In genomic region chr1:41741244-41741643, GRCh38 we compare ENCODE assay signal across 16 cellular contexts.
DNase-seq lines count a peak whose midpoint lies in the region; ATAC-seq, FAIRE-seq and TF ChIP-seq lines count a peak whose summit lies in the region.
"Had no signal": no experiment of that assay in that cellular context is flagged by ENCODE, and none has a peak within 500 bp of the region (broad histone marks: within the 10 kb centered on the region; RNA-seq: fewer than 3 reads in every experiment).

No MANE protein-coding gene starts in this region.

- ATAC-seq in activated CD4-positive, alpha-beta T cell treated with anti-CD3 and anti-CD28 coated beads for 36 hours = peak; percentile 39
- no peak for ATAC-seq in stimulated activated memory B cell treated with anti-CD40 and anti-IgM and Interleukin-4, amounts not matched to agents 10 μg/mL and 1 μg/mL and 100 μg/mL, for 72 hours
- ATAC-seq in pancreas = no peak
- no peak for ATAC-seq in HG03469 (IDR thresholded peaks at IDR 0.05; ENCODE audit: unreplicated experiment)
- ATAC-seq: A549, foreskin keratinocyte had no signal

- H3K4me1 Mint-ChIP-seq in activated CD4-positive, alpha-beta T cell treated with anti-CD3 and anti-CD28 coated beads for 36 hours = peaks cover 93% of the 10 kb centered on the region
- peaks cover 61 to 76% of the 10 kb centered on the region in 2 donors for H3K4me1 Mint-ChIP-seq in immature natural killer cell
- peaks cover 84% of the 10 kb centered on the region for H3K4me1 Mint-ChIP-seq in stimulated activated memory B cell treated with anti-CD40 and anti-IgM and Interleukin-4, amounts not matched to agents 10 μg/mL and 1 μg/mL and 100 μg/mL, for 72 hours

- H3K4me3 ChIP-seq in pancreas = no peak overlapping the region
- H3K4me3 ChIP-seq: A549, right lobe of liver, vagina had no signal

- H3K27ac Mint-ChIP-seq in activated CD4-positive, alpha-beta T cell treated with anti-CD3 and anti-CD28 coated beads for 36 hours = peak overlapping the region; percentile 91
- peak overlapping the region; percentile 81 to 93 (median 86) for H3K27ac Mint-ChIP-seq in immature natural killer cell
- H3K27ac Mint-ChIP-seq in stimulated activated memory B cell treated with anti-CD40 and anti-IgM and Interleukin-4, amounts not matched to agents 10 μg/mL and 1 μg/mL and 100 μg/mL, for 72 hours = peak overlapping the region; percentile 78

- peaks cover 4% of the 10 kb centered on the region for H3K36me3 Mint-ChIP-seq in activated CD4-positive, alpha-beta T cell treated with anti-CD3 and anti-CD28 coated beads for 36 hours (ENCODE audit: low read depth)
- H3K36me3 Mint-ChIP-seq in immature natural killer cell = no peaks in the 10 kb centered on the region
- no peaks in the 10 kb centered on the region for H3K36me3 Mint-ChIP-seq in stimulated activated memory B cell treated with anti-CD40 and anti-IgM and Interleukin-4, amounts not matched to agents 10 μg/mL and 1 μg/mL and 100 μg/mL, for 72 hours

- no peak overlapping the region for H3K27ac ChIP-seq in pancreas
- H3K27ac ChIP-seq: A549, foreskin keratinocyte, right lobe of liver, vagina had no signal

- H3K27me3 Mint-ChIP-seq in activated CD4-positive, alpha-beta T cell treated with anti-CD3 and anti-CD28 coated beads for 36 hours = no peaks in the 10 kb centered on the region
- peaks cover 0 to 4% (median 4%) of the 10 kb centered on the region in 3 donors for H3K27me3 Mint-ChIP-seq in immature natural killer cell (ENCODE audit: low read depth in 3 of 3)
- no peaks in the 10 kb centered on the region for H3K27me3 Mint-ChIP-seq in stimulated activated memory B cell treated with anti-CD40 and anti-IgM and Interleukin-4, amounts not matched to agents 10 μg/mL and 1 μg/mL and 100 μg/mL, for 72 hours

- H3K4me1 ChIP-seq in pancreas = no peaks in the 10 kb centered on the region
- H3K4me1 ChIP-seq: A549 had no signal

- no peak for TF ChIP-seq CTCF in pancreas (IDR thresholded peaks at IDR 0.05)

- H3K9me3 Mint-ChIP-seq in activated CD4-positive, alpha-beta T cell treated with anti-CD3 and anti-CD28 coated beads for 36 hours (ENCODE audit: low read depth) = no peaks in the 10 kb centered on the region
- H3K9me3 Mint-ChIP-seq in immature natural killer cell = no peaks in the 10 kb centered on the region
- H3K9me3 Mint-ChIP-seq in stimulated activated memory B cell treated with anti-CD40 and anti-IgM and Interleukin-4, amounts not matched to agents 10 μg/mL and 1 μg/mL and 100 μg/mL, for 72 hours = no peaks in the 10 kb centered on the region

- 85 to 89% methylated on average over 7 of the region's 7 CpGs for WGBS in pancreas, 2 donors

- FAIRE-seq in pancreas (lab: Jason Lieb, UNC) = no peak
- FAIRE-seq: A549 had no signal

- CTCF ChIA-PET in activated CD4-positive, alpha-beta T cell treated with anti-CD3 and anti-CD28 coated beads for 36 hours (lab: Charles Lee) = interaction anchor here (1.2 to 1.5 kb wide), 2 partner anchors 14 to 150 kb away, joined by 4 to 5 read pairs; no protein-coding TSS in a partner anchor

- H3K4me3 Mint-ChIP-seq in activated CD4-positive, alpha-beta T cell treated with anti-CD3 and anti-CD28 coated beads for 36 hours = no peak overlapping the region
- H3K4me3 Mint-ChIP-seq in immature natural killer cell = peak overlapping the region in 3 of 5 donors; percentile 48 to 80 (median 60)
- H3K4me3 Mint-ChIP-seq in stimulated activated memory B cell treated with anti-CD40 and anti-IgM and Interleukin-4, amounts not matched to agents 10 μg/mL and 1 μg/mL and 100 μg/mL, for 72 hours = no peak overlapping the region

- no peaks in the 10 kb centered on the region for H3K27me3 ChIP-seq in pancreas
- H3K27me3 ChIP-seq: right lobe of liver, vagina had no signal

- no peaks in the 10 kb centered on the region for H3K36me3 ChIP-seq in pancreas
- H3K36me3 ChIP-seq: right lobe of liver, vagina had no signal

- H3K9me3 ChIP-seq in pancreas = no peaks in the 10 kb centered on the region
- H3K9me3 ChIP-seq: A549, right lobe of liver, vagina had no signal

- POLR2A ChIA-PET in activated CD4-positive, alpha-beta T cell treated with anti-CD3 and anti-CD28 coated beads for 36 hours (lab: Charles Lee) = interaction anchor here (0.7 to 0.8 kb wide), 2 partner anchors 46 to 101 kb away, joined by 3 read pairs; no protein-coding TSS in a partner anchor

- peak; percentile 79 for DNase-seq in activated CD4-positive, alpha-beta T cell treated with anti-CD3 and anti-CD28 coated beads for 36 hours
- DNase-seq in activated CD4-positive, alpha-beta T cell treated with anti-CD3 and anti-CD28 coated beads, Interleukin-2, amount 50 U/mL, for 1 hour = no peak
- peak; percentile 78 for DNase-seq in activated CD8-positive, alpha-beta memory T cell treated with anti-CD3 and anti-CD28 coated beads, Interleukin-2, amount 50 U/mL, for 48 hours
- DNase-seq in immature natural killer cell (no peak), pancreas (no peak), AG08396 (ENCODE audit: low spot score) (no peak)
- DNase-seq: anterior cingulate cortex, DMS79 treated with DMSO at 0.1 percent for 48 hours, HCEC 1CT, NCI-H1105 treated with DMSO at 0.1 percent for 48 hours, right lobe of liver had no signal

- intact Hi-C loops in activated CD4-positive, alpha-beta T cell treated with anti-CD3 and anti-CD28 coated beads for 36 hours (cut with DNase I, micrococcal nuclease) = loop anchor here in 1 of 2 experiments (1.0 kb wide), 2 partner anchors 10 to 42 kb away; no protein-coding TSS in a partner anchor
- intact Hi-C loops in pancreas (cut with DNase I) = no loop called here

Comparison
In these comparisons a context has a peak if more than half of its experiments do, and no peak if none do; other contexts are left out.
1. DNase-seq: peak in activated CD4-positive, alpha-beta T cell treated with anti-CD3 and anti-CD28 coated beads for 36 hours (single experiment) and activated CD8-positive, alpha-beta memory T cell treated with anti-CD3 and anti-CD28 coated beads, Interleukin-2, amount 50 U/mL, for 48 hours (single experiment); none in activated CD4-positive, alpha-beta T cell treated with anti-CD3 and anti-CD28 coated beads, Interleukin-2, amount 50 U/mL, for 1 hour (single experiment), immature natural killer cell (0 of 3), pancreas (0 of 6) and AG08396 (single experiment).
2. H3K4me3 Mint-ChIP-seq: peak in immature natural killer cell (3 of 5); none in activated CD4-positive, alpha-beta T cell treated with anti-CD3 and anti-CD28 coated beads for 36 hours (single experiment) and stimulated activated memory B cell treated with anti-CD40 and anti-IgM and Interleukin-4, amounts not matched to agents 10 μg/mL and 1 μg/mL and 100 μg/mL, for 72 hours (single experiment).
3. Peak in every context shown above with its lines, with median percentiles within 50 percentile points of each other: H3K27ac Mint-ChIP-seq.